11 cellular contexts compared by ENCODE assay signal in the genomic region with DNA sequence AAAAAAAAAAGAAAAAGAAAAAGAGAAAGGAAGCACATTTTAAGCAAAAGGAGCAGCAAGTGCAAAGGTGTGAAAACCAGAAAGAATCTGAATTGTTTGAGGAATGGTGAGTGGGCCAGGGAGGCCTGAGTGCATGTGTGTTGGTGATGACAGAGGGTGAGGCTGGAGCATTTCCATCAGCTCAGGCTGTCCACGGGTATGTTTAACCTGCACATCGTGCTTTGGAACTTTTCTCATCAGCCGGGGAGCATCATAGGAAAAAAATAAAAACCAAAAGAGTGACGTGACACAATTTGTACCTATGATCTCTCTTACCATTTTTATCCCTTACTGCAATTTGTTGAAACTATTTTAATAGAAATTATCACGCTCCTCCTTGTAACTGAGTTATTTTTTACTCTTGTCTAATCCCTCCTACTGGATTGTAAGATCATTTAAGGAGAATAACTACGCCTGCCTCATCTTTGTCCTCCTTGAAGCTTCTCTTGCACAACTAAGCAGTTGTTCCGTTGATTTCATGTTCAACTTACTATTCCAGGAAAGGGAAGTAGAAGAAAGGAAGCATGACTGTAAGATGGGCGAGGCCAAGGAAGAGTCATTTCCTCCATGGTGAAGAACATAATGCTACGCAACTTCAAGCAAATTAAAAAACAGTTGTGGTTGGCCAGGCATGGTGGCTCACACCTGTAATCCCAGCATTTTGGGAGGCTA.
A peak's percentile ranks its signal among the peaks of the same experiment; 100 is the strongest.
DNase-seq lines count a peak whose midpoint lies in the region; ATAC-seq lines count a peak whose summit lies in the region.
"Had no signal": no experiment of that assay in that cellular context is flagged by ENCODE, and none has a peak within 500 bp of the region (broad histone marks: within the 10 kb centered on the region; RNA-seq: fewer than 3 reads in every experiment).

No MANE protein-coding gene starts in this region.

- ATAC-seq in GM21786 (IDR thresholded peaks at IDR 0.05; ENCODE audit: unreplicated experiment) (no peak), GM21723 (IDR thresholded peaks at IDR 0.05; ENCODE audit: unreplicated experiment) (no peak)

- DNase-seq in Kasumi-1 (lab: John Stamatoyannopoulos, UW) (peak; percentile 83 to 90), SKM-1 treated with dmso at 0.1 percent for 144 hours (lab: John Stamatoyannopoulos, UW; ENCODE audit: unreplicated experiment) (peak; percentile 99), globus pallidus (ENCODE audit: low spot score) (peak; percentile 32), pons (ENCODE audit: low spot score) (peak; percentile 73), DMS114 treated with DMSO at 0.1 percent for 48 hours (lab: John Stamatoyannopoulos, UW; ENCODE audit: unreplicated experiment) (no peak)
- DNase-seq: CD4-positive, alpha-beta T cell; HCEC 1CT; NCI-H146; NCI-H510A had no signal
